ENCODE assay signal across 8 cellular contexts in genomic region chr17:48037036-48037881, GRCh38. TPM values are rescaled to one million over a fixed set of nuclear protein-coding genes. Genes with fewer than 3 reads are reported as not detected.
DNase-seq lines count a peak whose midpoint lies in the region; ATAC-seq and TF ChIP-seq lines count a peak whose summit lies in the region.

COPZ2 (minus strand) TSS chr17:48037797; CDS start chr17:48037777, 20 bp downstream.

- H3K9ac ChIP-seq in NT2/D1 (ENCODE audit: insufficient read length, low read depth): peak within 1 kb of the TSS; percentile 66

- peak; percentile 84 for ATAC-seq in omental fat pad (ENCODE audit: low FRiP score)
- no peak for ATAC-seq in HG03159 (IDR thresholded peaks at IDR 0.05; ENCODE audit: unreplicated experiment)

- TF ChIP-seq CTCF in GM13976 (IDR thresholded peaks at IDR 0.05; ENCODE audit: borderline replicate concordance, control extremely low read depth, extremely low read depth, insufficient read depth, missing control alignments): peak; percentile 66
- TF ChIP-seq CTCF in omental fat pad (IDR thresholded peaks at IDR 0.05): no peak

- H3K36me3 ChIP-seq in NT2/D1 (ENCODE audit: insufficient read depth, insufficient read length, low read length): no peaks in the 10 kb centered on the region

- no peaks in the 10 kb centered on the region for H3K9me3 ChIP-seq in NT2/D1 (ENCODE audit: insufficient read depth, low read length)

- peaks cover 8% of the 10 kb centered on the region for H3K4me1 ChIP-seq in NT2/D1 (ENCODE audit: insufficient read depth, insufficient read length)

- in situ Hi-C loops in GM13976 (cut with MboI; ENCODE audit: low sequenced_read_pairs, unreplicated experiment): no loop called here

- H3K27me3 ChIP-seq in NT2/D1 (ENCODE audit: insufficient read depth, insufficient read length): peaks cover 33% of the 10 kb centered on the region

- DNase-seq in GM13976 (ENCODE audit: low spot score) (peak; percentile 63), NT2/D1 (ENCODE audit: low read depth, low spot score) (no peak), germinal center (ENCODE audit: low spot score) (peak; percentile 82), omental fat pad (ENCODE audit: low spot score) (no peak), NCI-H1092 (lab: John Stamatoyannopoulos, UW) (no peak), NCI-H510A (lab: John Stamatoyannopoulos, UW) (no peak)
- DNase-seq in activated effector memory CD4-positive, alpha-beta T cell treated with anti-CD3 and anti-CD28 coated beads, Interleukin-2, amount 50 U/mL, for 16 hours: peak; percentile 86

- peak within 1 kb of the TSS; percentile 43 for H3K4me3 ChIP-seq in NT2/D1 (ENCODE audit: insufficient read length, low read depth)

RNA-seq across cellular contexts. Expression of gene COPZ2, which starts in this region (rescaled TPM):
- total RNA-seq in omental fat pad: 10 to 100 TPM; 43.8 to 61.8 (median 49.7) TPM

Comparison
In these comparisons a context has a peak if more than half of its experiments do, and no peak if none do; other contexts are left out.
1. DNase-seq: peak in GM13976 (single experiment), activated effector memory CD4-positive, alpha-beta T cell treated with anti-CD3 and anti-CD28 coated beads, Interleukin-2, amount 50 U/mL, for 16 hours (single experiment) and germinal center (single experiment); none in NT2/D1 (single experiment), omental fat pad (single experiment), NCI-H1092 (single experiment) and NCI-H510A (single experiment).